In genomic region chr15:73938516-73938915, GRCh38 we compare ENCODE assay signal across 6 cellular contexts. TPM values are rescaled to one million over a fixed set of nuclear protein-coding genes. Genes with fewer than 3 reads are reported as not detected.
A peak's percentile ranks its signal among the peaks of the same experiment; 100 is the strongest.
DNase-seq lines count a peak whose midpoint lies in the region; TF ChIP-seq lines count a peak whose summit lies in the region.
"Not testable (repeated sequence)": the region's sequence is repeated elsewhere in the genome, so short reads cannot be mapped to it uniquely, and the experiment has no call there.

No MANE protein-coding gene starts in this region.

- H3K79me1 ChIP-seq in neuronal stem cell (ENCODE audit: low read depth, low read length) = not testable (repeated sequence)

- H3K79me2 ChIP-seq in PC-9 (ENCODE audit: low read depth) (peaks cover 70% of the 10 kb centered on the region), smooth muscle cell (ENCODE audit: low read depth) (peaks cover 41% of the 10 kb centered on the region)

- H4K8ac ChIP-seq in neuronal stem cell (ENCODE audit: low read depth, low read length) = not testable (repeated sequence)

- whole genome bisulfite sequencing in neuronal stem cell (ENCODE audit: extremely low coverage in 2 of 2, insufficient read length in 2 of 2, insufficient replicate concordance in 1 of 2), 2 donors = no CpG with 5 or more reads among the region's 8 CpGs
- WGBS in smooth muscle cell (ENCODE audit: low lambda C conversion rate) = 98% methylated on average over 8 of the region's 8 CpGs

- H3K9ac ChIP-seq in neuronal stem cell (ENCODE audit: low read depth, low read length, poor library complexity) = peak overlapping the region; percentile 22
- not testable (repeated sequence) for H3K9ac ChIP-seq in smooth muscle cell (ENCODE audit: low read depth)

- H3K4me1 ChIP-seq in HEK293 (ENCODE audit: control insufficient read depth, insufficient read depth, low read length) = not testable (repeated sequence)
- H3K4me1 ChIP-seq in PC-9 (replicated peaks; ENCODE audit: insufficient read depth) (peaks cover 99% of the 10 kb centered on the region), ascending aorta (peaks cover 31 to 83% of the 10 kb centered on the region in 2 donors), neuronal stem cell (ENCODE audit: control insufficient read depth in 2 of 2, insufficient read depth in 1 of 2, low read depth in 1 of 2, low read length in 2 of 2) (peaks cover 23 to 25% of the 10 kb centered on the region in 2 donors), smooth muscle cell (ENCODE audit: low read depth) (peaks cover 45% of the 10 kb centered on the region)

- intact Hi-C loops in PC-9 (cut with micrococcal nuclease; ENCODE audit: unreplicated experiment); ascending aorta (cut with DNase I): not testable (repeated sequence)

- TF ChIP-seq CTCF in HEK293 (tag by site-specific recombination; IDR thresholded peaks at IDR 0.05); PC-9 (conservative IDR thresholded peaks at IDR 0.05); ascending aorta (IDR thresholded peaks at IDR 0.05); coronary artery (IDR thresholded peaks at IDR 0.05); smooth muscle cell (IDR thresholded peaks at IDR 0.05; ENCODE audit: borderline replicate concordance, insufficient read depth, poor library complexity, severe bottlenecking): not testable (repeated sequence)

- not testable (repeated sequence) for H3K27me3 ChIP-seq in PC-9 (ENCODE audit: insufficient read depth, low read depth); ascending aorta; neuronal stem cell (ENCODE audit: control insufficient read depth in 3 of 3, insufficient read depth in 3 of 3, low read depth in 1 of 3, low read length in 3 of 3); smooth muscle cell (ENCODE audit: low read depth)

- BruUV-seq in PC-9 (replicated peaks; lab: Mats Ljungman, UMichigan) = not testable (repeated sequence)

- peaks cover 81% of the 10 kb centered on the region for H3F3A ChIP-seq in PC-9 (ENCODE audit: insufficient read depth, low read depth)
- H3F3A ChIP-seq in smooth muscle cell (ENCODE audit: low read depth) = peaks cover 42% of the 10 kb centered on the region

- H3K4me3 ChIP-seq in HEK293 (ENCODE audit: low read depth, low read length); ascending aorta; coronary artery; neuronal stem cell (ENCODE audit: low read length in 2 of 2); smooth muscle cell: not testable (repeated sequence)
- H3K4me3 ChIP-seq in PC-9 = peak overlapping the region; percentile 25; the same call in 1 of the 2 replicates

- not testable (repeated sequence) for H3K18ac ChIP-seq in neuronal stem cell (ENCODE audit: low read length)

- CTCF ChIA-PET in HEK293 (lab: Yijun Ruan, JAX) = interaction anchor here (0.9 to 6.1 kb wide), 3 partner anchors 10 to 31 kb away, joined by 3 to 39 read pairs (median 4); no protein-coding TSS in a partner anchor
- CTCF ChIA-PET in PC-9 (lab: Charles Lee) = not testable (repeated sequence)

- not testable (repeated sequence) for H4K20me1 ChIP-seq in PC-9 (ENCODE audit: insufficient read depth)
- peaks cover 16% of the 10 kb centered on the region for H4K20me1 ChIP-seq in smooth muscle cell (ENCODE audit: low read depth)

- H2AK5ac ChIP-seq in neuronal stem cell (ENCODE audit: low read depth, low read length) = not testable (repeated sequence)

- H3K9me3 ChIP-seq in HEK293 (ENCODE audit: control insufficient read depth, insufficient read depth, low read depth, low read length); PC-9 (ENCODE audit: insufficient read depth, low read depth); ascending aorta; neuronal stem cell (replicated peaks in 1 of 2; ENCODE audit: control insufficient read depth in 2 of 2, insufficient read depth in 1 of 2, low read depth in 1 of 2, low read length in 2 of 2); smooth muscle cell (replicated peaks; ENCODE audit: low read depth): not testable (repeated sequence)

- POLR2A ChIA-PET in HEK293 (lab: Yijun Ruan, JAX) = interaction anchor here (1.2 kb wide), 1 partner anchor 11 kb away, joined by 4 read pairs; no protein-coding TSS in a partner anchor
- POLR2A ChIA-PET in PC-9 (lab: Charles Lee; ENCODE audit: unreplicated experiment) = not testable (repeated sequence)

- H2BK120ac ChIP-seq in neuronal stem cell (ENCODE audit: low read depth, low read length) = not testable (repeated sequence)

- H3K4me2 ChIP-seq in PC-9 = peak overlapping the region; percentile 98
- H3K4me2 ChIP-seq in neuronal stem cell (ENCODE audit: insufficient read depth, low read length, poor library complexity, severe bottlenecking); smooth muscle cell: not testable (repeated sequence)

- not testable (repeated sequence) for H2BK12ac ChIP-seq in neuronal stem cell (ENCODE audit: low read length)

- not testable (repeated sequence) for H3K23ac ChIP-seq in neuronal stem cell (ENCODE audit: low read depth, low read length, poor library complexity)

- not testable (repeated sequence) for H3K9me2 ChIP-seq in PC-9 (ENCODE audit: insufficient read depth)

- not testable (repeated sequence) for H4K91ac ChIP-seq in neuronal stem cell (ENCODE audit: low read depth, low read length, poor library complexity)

- not testable (repeated sequence) for H3K27ac ChIP-seq in HEK293 (ENCODE audit: extremely low read depth, low read depth, low read length); neuronal stem cell (replicated peaks; ENCODE audit: low read length)
- peak overlapping the region; percentile 90; the same call in 1 of the 2 replicates for H3K27ac ChIP-seq in PC-9
- H3K27ac ChIP-seq in ascending aorta = peak overlapping the region; percentile 90 to 93
- peak overlapping the region in 1 of 2 donors; percentile 94 for H3K27ac ChIP-seq in coronary artery
- H3K27ac ChIP-seq in smooth muscle cell (ENCODE audit: low read depth) = peak overlapping the region; percentile 96

- not testable (repeated sequence) for DNase-seq in PC-9; neuronal stem cell (ENCODE audit: low spot score); smooth muscle cell (lab: John Stamatoyannopoulos, UW; ENCODE audit: unreplicated experiment)
- peak in 1 of 2 donors; percentile 41 for DNase-seq in ascending aorta (ENCODE audit: low spot score in 2 of 2)
- peak; percentile 53 for DNase-seq in coronary artery (ENCODE audit: low spot score)

- H2AFZ ChIP-seq in PC-9; neuronal stem cell (ENCODE audit: low read length); smooth muscle cell (ENCODE audit: low read depth): not testable (repeated sequence)

- not testable (repeated sequence) for H3K4ac ChIP-seq in neuronal stem cell (ENCODE audit: low read length)

- H3K14ac ChIP-seq in neuronal stem cell (ENCODE audit: low read length) = not testable (repeated sequence)

- H3K36me3 ChIP-seq in HEK293 (ENCODE audit: control insufficient read depth in 2 of 2, insufficient read depth in 1 of 2, low read length in 2 of 2); ascending aorta; neuronal stem cell (replicated peaks in 1 of 2; ENCODE audit: control insufficient read depth in 2 of 2, insufficient read depth in 2 of 2, low read length in 2 of 2); smooth muscle cell (ENCODE audit: low read depth): not testable (repeated sequence)
- H3K36me3 ChIP-seq in PC-9 (ENCODE audit: low read depth) = peaks cover 15% of the 10 kb centered on the region; the same call in 1 of the 2 replicates

- not testable (repeated sequence) for H2BK15ac ChIP-seq in neuronal stem cell (ENCODE audit: low read length)

- H2BK5ac ChIP-seq in neuronal stem cell (ENCODE audit: low read length) = not testable (repeated sequence)

TF ChIP-seq in HEK293, 187 proteins besides CTCF, POLR2A, EP300 and RAD21:
- peak; percentile 59; the same call in 1 of the 2 replicates for TF ChIP-seq ZNF121 (tag by site-specific recombination; IDR thresholded peaks at IDR 0.05)

RNA-seq across cellular contexts. Expression of gene LOXL1, which starts 12.3 kb away (rescaled TPM):
- total RNA-seq in PC-9 (2021) (35.8 and 50.7 TPM in 2 replicates), ascending aorta (260 TPM), smooth muscle cell (239 and 252 TPM in 2 replicates)
- 67.0 TPM for polyA plus RNA-seq in neuronal stem cell (2013, experiment 1 of 2)
- polyA plus RNA-seq in neuronal stem cell (2013, experiment 2 of 2) = 68.3 TPM
- 736 and 899 TPM in 2 replicates for polyA plus RNA-seq in smooth muscle cell

RNA-seq across cellular contexts. Expression of gene STOML1, which starts 53.6 kb away (rescaled TPM):
- 6.0 and 6.1 TPM in 2 replicates for total RNA-seq in PC-9 (2021)
- total RNA-seq in ascending aorta = 15.3 TPM
- polyA plus RNA-seq in neuronal stem cell (2013, experiment 1 of 2) = 2.2 TPM
- 2.3 TPM for polyA plus RNA-seq in neuronal stem cell (2013, experiment 2 of 2)
- 9.3 and 12.4 TPM in 2 replicates for total RNA-seq in smooth muscle cell
- 23.7 and 27.5 TPM in 2 replicates for polyA plus RNA-seq in smooth muscle cell

RNA-seq across cellular contexts. Expression of gene PML, which starts 56.0 kb away (rescaled TPM):
- total RNA-seq in PC-9 (2021) (67.2 and 81.8 TPM in 2 replicates), ascending aorta (227 TPM), smooth muscle cell (21.6 and 34.1 TPM in 2 replicates)
- polyA plus RNA-seq in neuronal stem cell (2013, experiment 1 of 2) = 19.7 TPM
- polyA plus RNA-seq in neuronal stem cell (2013, experiment 2 of 2) = 20.5 TPM
- polyA plus RNA-seq in smooth muscle cell = 33.7 and 39.4 TPM in 2 replicates
